In genomic region chr2:119316066-119316465, GRCh38 we compare ENCODE assay signal across 18 cellular contexts. TPM values are rescaled to one million over a fixed set of nuclear protein-coding genes. Genes with fewer than 3 reads are reported as not detected.
DNase-seq lines count a peak whose midpoint lies in the region; TF ChIP-seq lines count a peak whose summit lies in the region.
"Had no signal": no experiment of that assay in that cellular context is flagged by ENCODE, and none has a peak within 500 bp of the region (broad histone marks: within the 10 kb centered on the region; RNA-seq: fewer than 3 reads in every experiment).

No MANE protein-coding gene starts in this region.

- H3K27me3 ChIP-seq in suprapubic skin (no peaks in the 10 kb centered on the region), vagina (no peaks in the 10 kb centered on the region)
- H3K27me3 ChIP-seq: BE2C, Peyer's patch had no signal

- TF ChIP-seq POLR2A in suprapubic skin (IDR thresholded peaks at IDR 0.05) (no peak), vagina (IDR thresholded peaks at IDR 0.05) (no peak)

- peaks cover 3% of the 10 kb centered on the region for H3K36me3 ChIP-seq in suprapubic skin
- H3K36me3 ChIP-seq in vagina = no peaks in the 10 kb centered on the region
- H3K36me3 ChIP-seq: BE2C, Peyer's patch had no signal

- H3K27ac ChIP-seq in suprapubic skin (peak overlapping the region; percentile 49), vagina (no peak overlapping the region)
- H3K27ac ChIP-seq: KMS-11, Peyer's patch had no signal

- no peak for TF ChIP-seq EP300 in suprapubic skin (IDR thresholded peaks at IDR 0.05)

- DNase-seq in H4 (ENCODE audit: low spot score) = peak; percentile 37
- peak; percentile 33 for DNase-seq in SK-MEL-5 (ENCODE audit: low read depth, low spot score)
- DNase-seq in fibroblast of peridontal ligament (ENCODE audit: extremely low read depth) = peak; percentile 20
- DNase-seq in suprapubic skin (ENCODE audit: low spot score in 2 of 2) = no peak
- no peak for DNase-seq in vagina (ENCODE audit: extremely low spot score in 2 of 2)
- no peak for DNase-seq in activated T-cell treated with anti-CD3 and anti-CD28 coated beads, Interleukin-2, amount 50 U/mL, for 48 hours
- DNase-seq in stimulated activated CD4-positive, alpha-beta T cell treated with anti-CD3 and anti-CD28 coated beads, Interleukin-4, amount 100 ng/mL, for 4 hours = no peak
- DNase-seq: BE2C; CD4-positive, alpha-beta T cell; DMS53; H9; NCI-H1105; NCI-H1694 treated with DMSO at 0.1 percent for 48 hours; NCI-H226; NCI-H524 treated with DMSO at 0.1 percent for 48 hours; Peyer's patch; SHP77 treated with DMSO at 0.1 percent for 48 hours had no signal

- H3K9me3 ChIP-seq in suprapubic skin (no peaks in the 10 kb centered on the region), vagina (no peaks in the 10 kb centered on the region)
- H3K9me3 ChIP-seq: BE2C, Peyer's patch had no signal

- in situ Hi-C loops in SK-MEL-5 (cut with HindIII; ENCODE audit: low pct_unique_long_range_greater_than_20kb, low sequenced_read_pairs) = no loop called here

- intact Hi-C loops in vagina (cut with DNase I) = no loop called here

- H3K4me1 ChIP-seq in suprapubic skin (peaks cover 30% of the 10 kb centered on the region), vagina (peaks cover 16% of the 10 kb centered on the region)
- H3K4me1 ChIP-seq: BE2C had no signal

- TF ChIP-seq CTCF in suprapubic skin (IDR thresholded peaks at IDR 0.05) (no peak), vagina (IDR thresholded peaks at IDR 0.05) (no peak)

- WGBS in suprapubic skin = 56% methylated on average over 3 of the region's 3 CpGs

- H3K4me3 ChIP-seq in suprapubic skin (no peak overlapping the region), vagina (no peak overlapping the region)
- H3K4me3 ChIP-seq: Peyer's patch had no signal

RNA-seq across cellular contexts. Expression of gene C2orf76, which starts 50.6 kb away (rescaled TPM):
- 5.3 and 15.4 TPM in 2 replicates for total RNA-seq in H4 (2014; rRNA removed; shearing (Covaris generic))
- 23.6 and 23.8 TPM in 2 replicates for total RNA-seq in SK-MEL-5 (2014; rRNA removed; shearing (Covaris generic))
- 7.8 and 9.0 TPM in 2 replicates for polyA plus RNA-seq in SK-MEL-5 (2015; cell fraction: cytosol; rRNA removed)
- polyA plus RNA-seq in SK-MEL-5 (2015; cell fraction: nucleus; rRNA removed) = 1.9 and 9.6 TPM in 2 replicates
- total RNA-seq in suprapubic skin (10 to 100 TPM in 1 of 4 donors, 1 to 10 TPM in 3; 6.7 to 10.6 (median 9.3) TPM), vagina (3.7 TPM)

RNA-seq across cellular contexts. Expression of gene DBI, which starts 50.7 kb away (rescaled TPM):
- total RNA-seq in H4 (2014; rRNA removed; shearing (Covaris generic)) = 301 and 339 TPM in 2 replicates
- 237 and 247 TPM in 2 replicates for total RNA-seq in SK-MEL-5 (2014; rRNA removed; shearing (Covaris generic))
- 257 and 344 TPM in 2 replicates for polyA plus RNA-seq in SK-MEL-5 (2015; cell fraction: cytosol; rRNA removed)
- 58.2 and 61.6 TPM in 2 replicates for polyA plus RNA-seq in SK-MEL-5 (2015; cell fraction: nucleus; rRNA removed)
- total RNA-seq in suprapubic skin (100 to 1,000 TPM; 242 to 376 (median 273) TPM), vagina (117 TPM)

Comparison
In these comparisons a context has a peak if more than half of its experiments do, and no peak if none do; other contexts are left out.
1. DNase-seq: peak in H4 (single experiment), SK-MEL-5 (single experiment) and fibroblast of peridontal ligament (single experiment); none in suprapubic skin (0 of 2), vagina (0 of 2), activated T-cell treated with anti-CD3 and anti-CD28 coated beads, Interleukin-2, amount 50 U/mL, for 48 hours (0 of 2) and stimulated activated CD4-positive, alpha-beta T cell treated with anti-CD3 and anti-CD28 coated beads, Interleukin-4, amount 100 ng/mL, for 4 hours (0 of 2).